In genomic region chr11:36135062-36135461, GRCh38 we compare ENCODE assay signal across 22 cellular contexts.
A peak's percentile ranks its signal among the peaks of the same experiment; 100 is the strongest.
DNase-seq lines count a peak whose midpoint lies in the region; ATAC-seq and TF ChIP-seq lines count a peak whose summit lies in the region.
"Had no signal": no experiment of that assay in that cellular context is flagged by ENCODE, and none has a peak within 500 bp of the region (broad histone marks: within the 10 kb centered on the region; RNA-seq: fewer than 3 reads in every experiment).

No MANE protein-coding gene starts in this region.

- intact Hi-C loops in MCF 10A (cut with micrococcal nuclease) (no loop called here), mammary epithelial cell (cut with micrococcal nuclease) (no loop called here)

- no peak for ATAC-seq in HG03521 (IDR thresholded peaks at IDR 0.05; ENCODE audit: unreplicated experiment)
- ATAC-seq: PC-3 had no signal

- H3F3A ChIP-seq in smooth muscle cell (ENCODE audit: low read depth) = peaks cover 4% of the 10 kb centered on the region

- H3K4me1 ChIP-seq in mammary epithelial cell (ENCODE audit: insufficient read depth, low read length) = peaks cover 6% of the 10 kb centered on the region
- peaks cover 18% of the 10 kb centered on the region for H3K4me1 ChIP-seq in mesodermal cell (ENCODE audit: control insufficient read depth, insufficient read depth, low read length, poor library complexity, severe bottlenecking)
- H3K4me1 ChIP-seq in smooth muscle cell (ENCODE audit: low read depth) = no peaks in the 10 kb centered on the region
- H3K4me1 ChIP-seq: SJCRH30 had no signal

- TF ChIP-seq CTCF in MCF 10A (IDR thresholded peaks at IDR 0.05; ENCODE audit: unreplicated experiment) (no peak), mammary epithelial cell (conservative IDR thresholded peaks at IDR 0.05 in 1 of 2, IDR thresholded peaks at IDR 0.05 in 1 of 2; ENCODE audit: extremely low read depth in 1 of 2, insufficient read depth in 1 of 2, low read depth in 1 of 2, low read length in 2 of 2) (no peak), chondrocyte (IDR thresholded peaks at IDR 0.05) (no peak), smooth muscle cell (IDR thresholded peaks at IDR 0.05; ENCODE audit: borderline replicate concordance, insufficient read depth, poor library complexity, severe bottlenecking) (no peak)

- H3K4me2 ChIP-seq in mammary epithelial cell (ENCODE audit: insufficient read depth, low read depth, low read length) = no peak overlapping the region
- H3K4me2 ChIP-seq in smooth muscle cell = peak overlapping the region; percentile 17

- H3K4me3 Mint-ChIP-seq in MCF 10A (ENCODE audit: unreplicated experiment) (no peak overlapping the region), chondrocyte (ENCODE audit: unreplicated experiment) (no peak overlapping the region)

- H2AFZ ChIP-seq in mammary epithelial cell (ENCODE audit: low read depth, low read length) = no peak overlapping the region
- H2AFZ ChIP-seq in smooth muscle cell (ENCODE audit: low read depth) = no peak overlapping the region

- CTCF ChIA-PET in MCF 10A (lab: Yijun Ruan, JAX) (no interaction called here), mammary epithelial cell (lab: Charles Lee; ENCODE audit: low non-redundant PET) (no interaction called here)

- dilution Hi-C loops in mammary epithelial cell (cut with HindIII; ENCODE audit: low sequenced_read_pairs) = no loop called here

- H3K79me2 ChIP-seq in mammary epithelial cell (ENCODE audit: insufficient read depth, low read length) (no peaks in the 10 kb centered on the region), smooth muscle cell (ENCODE audit: low read depth) (no peaks in the 10 kb centered on the region)

- in situ Hi-C loops in mammary epithelial cell (cut with MboI; ENCODE audit: low sequenced_read_pairs in 2 of 2) = no loop called here

- H3K27ac Mint-ChIP-seq in MCF 10A (ENCODE audit: low read depth, unreplicated experiment) (peak overlapping the region; percentile 54), chondrocyte (ENCODE audit: unreplicated experiment) (peak overlapping the region; percentile 1)

- H4K20me1 ChIP-seq in mammary epithelial cell (ENCODE audit: insufficient read depth, low read length) = no peaks in the 10 kb centered on the region
- H4K20me1 ChIP-seq in smooth muscle cell (ENCODE audit: low read depth) = no peaks in the 10 kb centered on the region

- 14% methylated on average over 2 of the region's 2 CpGs for WGBS in mammary epithelial cell (ENCODE audit: low coverage, missing lambda C conversion rate)
- whole genome bisulfite sequencing in mesodermal cell (ENCODE audit: insufficient coverage in 2 of 2), 2 experiments = 56 to 83% methylated on average over 2 of the region's 2 CpGs
- 2% methylated on average over 2 of the region's 2 CpGs for WGBS in smooth muscle cell (ENCODE audit: low lambda C conversion rate)

- H3K27me3 ChIP-seq in mammary epithelial cell (ENCODE audit: insufficient read depth, low read length) (no peaks in the 10 kb centered on the region), smooth muscle cell (ENCODE audit: low read depth) (no peaks in the 10 kb centered on the region)
- H3K27me3 ChIP-seq: MG63, SJCRH30 had no signal

- no peak overlapping the region for H3K9ac ChIP-seq in mammary epithelial cell (ENCODE audit: insufficient read depth, low read length)
- H3K9ac ChIP-seq in smooth muscle cell (ENCODE audit: low read depth) = no peak overlapping the region

- H3K9me3 Mint-ChIP-seq in MCF 10A (ENCODE audit: unreplicated experiment) = no peaks in the 10 kb centered on the region
- H3K9me3 Mint-ChIP-seq in chondrocyte (ENCODE audit: low read depth) = peaks cover 2% of the 10 kb centered on the region

- H3K9me3 ChIP-seq in mammary epithelial cell (replicated peaks; ENCODE audit: insufficient read depth, low read length) (no peaks in the 10 kb centered on the region), mesodermal cell (ENCODE audit: control insufficient read depth, low read length) (no peaks in the 10 kb centered on the region), smooth muscle cell (replicated peaks; ENCODE audit: low read depth) (no peaks in the 10 kb centered on the region)
- H3K9me3 ChIP-seq: MG63, SJCRH30 had no signal

- H3K4me3 ChIP-seq in mammary epithelial cell (replicated peaks in 1 of 3; ENCODE audit: insufficient read depth in 1 of 3, low read depth in 2 of 3, low read length in 3 of 3) = no peak overlapping the region
- no peak overlapping the region for H3K4me3 ChIP-seq in mesodermal cell (ENCODE audit: extremely low read depth, insufficient read depth, low read length, poor library complexity, severe bottlenecking)
- no peak overlapping the region for H3K4me3 ChIP-seq in smooth muscle cell
- H3K4me3 ChIP-seq: MG63, SJCRH30 had no signal

- POLR2A ChIA-PET in MCF 10A (lab: Yijun Ruan, JAX) = no interaction called here

- H3K27ac ChIP-seq in mammary epithelial cell (ENCODE audit: insufficient read depth, low read depth, low read length) = no peak overlapping the region
- H3K27ac ChIP-seq in mesodermal cell (ENCODE audit: low read depth, low read length, severe bottlenecking) = peak overlapping the region; percentile 70
- H3K27ac ChIP-seq in smooth muscle cell (ENCODE audit: low read depth) = peak overlapping the region; percentile 17
- H3K27ac ChIP-seq: 22Rv1, SJCRH30 had no signal

- H3K4me1 Mint-ChIP-seq in MCF 10A (ENCODE audit: insufficient read depth, unreplicated experiment) = peaks cover 4% of the 10 kb centered on the region
- peaks cover 22% of the 10 kb centered on the region for H3K4me1 Mint-ChIP-seq in chondrocyte (ENCODE audit: low read depth)

- H3K36me3 ChIP-seq in mammary epithelial cell (ENCODE audit: insufficient read depth, low read length) (no peaks in the 10 kb centered on the region), mesodermal cell (ENCODE audit: control insufficient read depth, insufficient read depth, low read length) (peaks cover 20% of the 10 kb centered on the region), smooth muscle cell (ENCODE audit: low read depth) (no peaks in the 10 kb centered on the region)
- H3K36me3 ChIP-seq: MG63 had no signal

- H3K36me3 Mint-ChIP-seq in MCF 10A (ENCODE audit: insufficient read depth, unreplicated experiment) (peaks cover 75% of the 10 kb centered on the region), chondrocyte (ENCODE audit: low read depth) (no peaks in the 10 kb centered on the region)

- no TSS peak for BruUV-seq in MCF 10A (replicated peaks; lab: Mats Ljungman, UMichigan)
- BruUV-seq in mammary epithelial cell (replicated peaks; lab: Mats Ljungman, UMichigan) = no TSS peak

- no peak for DNase-seq in MCF 10A (ENCODE audit: unreplicated experiment)
- no peak for DNase-seq in mammary epithelial cell
- no peak for DNase-seq in chondrocyte (ENCODE audit: low spot score)
- no peak for DNase-seq in smooth muscle cell (lab: John Stamatoyannopoulos, UW; ENCODE audit: unreplicated experiment)
- DNase-seq in NCI-H2171 (lab: John Stamatoyannopoulos, UW) = no peak
- DNase-seq in activated gamma-delta T cell (lab: John Stamatoyannopoulos, UW) = no peak
- DNase-seq: Calu3; DMS79 treated with DMSO at 0.1 percent for 48 hours; KBM-7; MG63; NCI-H1105 treated with DMSO at 0.1 percent for 48 hours; NCI-H146; NCI-H1930; NCI-H2107; NCI-H524 treated with DMSO at 0.1 percent for 48 hours; NCI-H774; NK-92 treated with Interleukin-12 subunit alpha and Interleukin-12 subunit beta, amount 100 ng/mL, for 24 hours; PC-3; SJCRH30 had no signal

- H3K27me3 Mint-ChIP-seq in MCF 10A (ENCODE audit: insufficient read depth, unreplicated experiment) (no peaks in the 10 kb centered on the region), chondrocyte (ENCODE audit: low read depth) (no peaks in the 10 kb centered on the region)
